Comparison of ENCODE assay signal across 31 cellular contexts in genomic region chr10:108556176-108556575, GRCh38.
A peak's percentile ranks its signal among the peaks of the same experiment; 100 is the strongest.
DNase-seq lines count a peak whose midpoint lies in the region; ATAC-seq and TF ChIP-seq lines count a peak whose summit lies in the region.
"Had no signal": no experiment of that assay in that cellular context is flagged by ENCODE, and none has a peak within 500 bp of the region (broad histone marks: within the 10 kb centered on the region; RNA-seq: fewer than 3 reads in every experiment).

No MANE protein-coding gene starts in this region.

- peak overlapping the region; percentile 53 for H3K4me3 ChIP-seq in GM23248
- H3K4me3 ChIP-seq in adipocyte (ENCODE audit: low read length), result no peak overlapping the region
- no peak overlapping the region for H3K4me3 ChIP-seq in stomach
- H3K4me3 ChIP-seq: gastrocnemius medialis, HAP-1, PC-9, prostate gland, sigmoid colon, tibial nerve had no signal

- peaks cover 8% of the 10 kb centered on the region; the same call in 1 of the 2 replicates for H3K79me2 ChIP-seq in GM23248 (ENCODE audit: insufficient read depth)

- H3K27ac ChIP-seq in GM23248, result peak overlapping the region; percentile 51
- H3K27ac ChIP-seq in stomach, result no peak overlapping the region
- H3K27ac ChIP-seq: gastrocnemius medialis, PC-9, prostate gland, sigmoid colon, tibial nerve, WERI-Rb-1 had no signal

- peaks cover 21% of the 10 kb centered on the region for H3F3A ChIP-seq in GM23248 (ENCODE audit: insufficient read depth)

- no peak for TF ChIP-seq CTCF in stomach (IDR thresholded peaks at IDR 0.05)

- H2AFZ ChIP-seq in GM23248, result peak overlapping the region; percentile 76
- H2AFZ ChIP-seq: PC-9 had no signal

- intact Hi-C loops in stomach (cut with DNase I; ENCODE audit: low total_unique reads), result no loop called here

- TF ChIP-seq POLR2A in stomach (IDR thresholded peaks at IDR 0.05), result no peak

- peak overlapping the region; percentile 50 for H3K9ac ChIP-seq in GM23248
- H3K9ac ChIP-seq in adipocyte (ENCODE audit: low read length), result no peak overlapping the region

- WGBS in GM23248 (ENCODE audit: low coverage in 1 of 2, low lambda C conversion rate in 2 of 2, missing lambda C conversion rate in 2 of 2), 2 experiments, result 25 to 37% methylated on average over 3 of the region's 3 CpGs
- 70 to 85% (median 78%) methylated on average over 3 of the region's 3 CpGs for WGBS in stomach, 5 donors

- TF ChIP-seq EP300 in stomach (IDR thresholded peaks at IDR 0.05), result no peak

- H3K4me2 ChIP-seq in GM23248 (ENCODE audit: unreplicated experiment), result peak overlapping the region; percentile 77
- H3K4me2 ChIP-seq: PC-9 had no signal

- no peaks in the 10 kb centered on the region for H3K9me2 ChIP-seq in GM23248 (ENCODE audit: insufficient read depth)

- H3K36me3 ChIP-seq in GM23248 (ENCODE audit: low read depth) (no peaks in the 10 kb centered on the region), adipocyte (ENCODE audit: control insufficient read depth, insufficient read depth, low read length, severe bottlenecking) (no peaks in the 10 kb centered on the region), stomach (no peaks in the 10 kb centered on the region)
- H3K36me3 ChIP-seq: gastrocnemius medialis, HAP-1, prostate gland, sigmoid colon, tibial nerve, WERI-Rb-1 had no signal

- in situ Hi-C loops in GM23248 (cut with MboI), result no loop called here

- H3K27me3 ChIP-seq in GM23248 (replicated peaks; ENCODE audit: insufficient read depth) (no peaks in the 10 kb centered on the region), adipocyte (replicated peaks; ENCODE audit: control insufficient read depth, insufficient read depth, low read length) (no peaks in the 10 kb centered on the region), stomach (no peaks in the 10 kb centered on the region)
- H3K27me3 ChIP-seq: gastrocnemius medialis, sigmoid colon, tibial nerve had no signal

- DNase-seq in GM23248, result peak; percentile 64
- peak; percentile 21 for DNase-seq in adipocyte (ENCODE audit: low read depth)
- peak; percentile 31 for DNase-seq in fibroblast of peridontal ligament (ENCODE audit: extremely low read depth)
- DNase-seq in NCI-H146 treated with DMSO at 0.1 percent for 48 hours (lab: John Stamatoyannopoulos, UW; ENCODE audit: unreplicated experiment), result no peak
- no peak for DNase-seq in stomach
- DNase-seq: activated CD4-positive, alpha-beta T cell treated with anti-CD3 and anti-CD28 coated beads for 4 hours; DMS79; effector memory CD4-positive, alpha-beta T cell; erythroblast; gastrocnemius medialis; hippocampal formation; IMR-90; left cardiac atrium; mammary epithelial cell; NCI-H1436 treated with DMSO at 0.1 percent for 48 hours; NCI-H345; NCI-H69; occipital lobe; PC-9; Right ventricle myocardium superior; sigmoid colon; stimulated activated CD4-positive, alpha-beta T cell treated with anti-CD3 and anti-CD28 coated beads, Interleukin-4, amount 100 ng/mL, for 24 hours; SW 1271; T-helper 9 cell; WERI-Rb-1 had no signal

- no peaks in the 10 kb centered on the region for H3K9me3 ChIP-seq in GM23248 (ENCODE audit: low read depth)
- H3K9me3 ChIP-seq in adipocyte (ENCODE audit: control insufficient read depth, low read length), result no peaks in the 10 kb centered on the region
- H3K9me3 ChIP-seq in stomach, result no peaks in the 10 kb centered on the region
- H3K9me3 ChIP-seq: gastrocnemius medialis, HAP-1, prostate gland, sigmoid colon, tibial nerve had no signal

- H4K20me1 ChIP-seq in GM23248 (ENCODE audit: insufficient read depth), result no peaks in the 10 kb centered on the region

- ATAC-seq in GM18868 (IDR thresholded peaks at IDR 0.05; ENCODE audit: unreplicated experiment) (no peak), GM21786 (IDR thresholded peaks at IDR 0.05; ENCODE audit: unreplicated experiment) (no peak)
- ATAC-seq: gastrocnemius medialis; left cardiac atrium; natural killer cell treated with Interleukin-12 subunit alpha and Interleukin-12 subunit beta and Interleukin-15 and Interleukin-18, amount 100 ng/mL, for 72 hours had no signal

- H3K4me1 ChIP-seq in GM23248 (ENCODE audit: insufficient read depth), result peaks cover 35% of the 10 kb centered on the region
- peaks cover 41% of the 10 kb centered on the region for H3K4me1 ChIP-seq in adipocyte (ENCODE audit: control insufficient read depth, insufficient read depth, low read length)
- H3K4me1 ChIP-seq in stomach, result no peaks in the 10 kb centered on the region
- H3K4me1 ChIP-seq: gastrocnemius medialis, HAP-1, prostate gland, tibial nerve had no signal

Comparison
In these comparisons a context has a peak if more than half of its experiments do, and no peak if none do; other contexts are left out.
1. DNase-seq: peak in GM23248 (single experiment), adipocyte (single experiment) and fibroblast of peridontal ligament (single experiment); none in NCI-H146 treated with DMSO at 0.1 percent for 48 hours (single experiment) and stomach (single experiment).